In the genomic region with DNA sequence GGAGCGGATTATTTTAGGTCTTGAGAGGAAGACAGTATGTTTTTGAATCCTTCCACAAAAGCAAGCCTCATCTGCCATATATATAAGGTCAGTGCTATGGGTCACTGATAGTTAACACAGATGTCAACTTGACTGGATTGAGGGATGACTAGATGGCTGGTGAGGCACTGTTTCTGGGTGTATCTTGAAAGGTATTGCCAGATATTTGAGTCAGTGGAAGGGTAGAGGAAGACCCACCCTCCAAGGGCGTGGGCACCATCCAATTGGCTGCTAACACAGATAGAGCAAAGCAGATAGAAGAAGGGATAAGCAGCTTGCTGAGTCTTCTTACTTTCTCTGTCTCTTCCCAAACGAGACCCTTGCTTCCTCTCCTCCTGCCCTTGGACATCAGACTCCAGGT, we compare ENCODE assay signal across 20 cellular contexts.
DNase-seq lines count a peak whose midpoint lies in the region; ATAC-seq, FAIRE-seq and TF ChIP-seq lines count a peak whose summit lies in the region.
"Had no signal": no experiment of that assay in that cellular context is flagged by ENCODE, and none has a peak within 500 bp of the region (broad histone marks: within the 10 kb centered on the region; RNA-seq: fewer than 3 reads in every experiment).

No MANE protein-coding gene starts in this region.

- H3K27ac ChIP-seq in K562 (ENCODE audit: extremely low read depth, low read depth, low read length) (no peak overlapping the region), smooth muscle cell (ENCODE audit: low read depth) (no peak overlapping the region)

- POLR2A ChIA-PET in K562 (lab: Yijun Ruan, JAX): interaction anchor here (1.4 to 1.5 kb wide), 2 partner anchors 9 to 185 kb away, joined by 4 to 8 read pairs; a partner anchor contains a TSS

- H3K9ac ChIP-seq in K562 (ENCODE audit: insufficient read depth in 1 of 2, low read depth in 2 of 2, low read length in 2 of 2) (no peak overlapping the region), smooth muscle cell (ENCODE audit: low read depth) (no peak overlapping the region)

- CTCF ChIA-PET in K562 (lab: Yijun Ruan, JAX; ENCODE audit: low intra/inter-chr PET ratio): no interaction called here

- ATAC-seq in K562: peak; percentile 71

- H3K4me3 ChIP-seq in K562 (no peak overlapping the region), epithelial cell of esophagus (ENCODE audit: low read length) (no peak overlapping the region), smooth muscle cell (no peak overlapping the region)

- peaks cover 0 to 9% of the 10 kb centered on the region in 2 experiments; a peak in 3 of 5 replicates for H3K4me1 ChIP-seq in K562 (replicated peaks in 1 of 2; ENCODE audit: control insufficient read depth in 2 of 2, insufficient read depth in 2 of 2, low read length in 2 of 2)
- H3K4me1 ChIP-seq in smooth muscle cell (ENCODE audit: low read depth): no peaks in the 10 kb centered on the region
- H3K4me1 ChIP-seq: BE2C, Caco-2 had no signal

- no peaks in the 10 kb centered on the region for H4K20me1 ChIP-seq in K562 (replicated peaks; ENCODE audit: control insufficient read depth, insufficient read depth, low read length)
- H4K20me1 ChIP-seq in smooth muscle cell (ENCODE audit: low read depth): no peaks in the 10 kb centered on the region

- TF ChIP-seq CTCF in K562 (IDR thresholded peaks at IDR 0.05 in 2 of 3, conservative IDR thresholded peaks at IDR 0.05 in 1 of 3; ENCODE audit: insufficient read depth in 2 of 3, low read depth in 1 of 3, low read length in 3 of 3) (no peak), epithelial cell of esophagus (IDR thresholded peaks at IDR 0.05; ENCODE audit: insufficient read depth, low read depth, low read length, missing control alignments) (no peak), GM20000 (IDR thresholded peaks at IDR 0.05; ENCODE audit: extremely low read depth, missing control alignments) (no peak), smooth muscle cell (IDR thresholded peaks at IDR 0.05; ENCODE audit: borderline replicate concordance, insufficient read depth, poor library complexity, severe bottlenecking) (no peak)

- FAIRE-seq in K562 (lab: Jason Lieb, UNC): no peak
- FAIRE-seq: A204.1, D721Med, G401.6, GM12892, GM18507, HTR-8/SVneo had no signal

- H3K27me3 ChIP-seq in K562 (ENCODE audit: control insufficient read depth in 2 of 2, insufficient read depth in 2 of 2, low read length in 2 of 2): no peaks in the 10 kb centered on the region
- no peaks in the 10 kb centered on the region for H3K27me3 ChIP-seq in smooth muscle cell (ENCODE audit: low read depth)
- H3K27me3 ChIP-seq: BE2C had no signal

- H3K36me3 ChIP-seq in K562 (ENCODE audit: control insufficient read depth, insufficient read depth, low read length) (no peaks in the 10 kb centered on the region), smooth muscle cell (ENCODE audit: low read depth) (no peaks in the 10 kb centered on the region)
- H3K36me3 ChIP-seq: BE2C had no signal

- no peak for DNase-seq in K562 (ENCODE audit: extremely low read depth in 1 of 4, low spot score in 3 of 4)
- peak; percentile 29 for DNase-seq in epithelial cell of esophagus (ENCODE audit: low read depth)
- DNase-seq in islet precursor cell: peak; percentile 35
- no peak for DNase-seq in GM20000 (ENCODE audit: low spot score)
- DNase-seq in smooth muscle cell (lab: John Stamatoyannopoulos, UW; ENCODE audit: unreplicated experiment): no peak
- no peak for DNase-seq in NCI-H2171 treated with DMSO at 0.1 percent for 48 hours (lab: John Stamatoyannopoulos, UW)
- DNase-seq: ACHN; BE2C; C1 segment of cervical spinal cord; Caco-2; CD4-positive, CD25-positive, alpha-beta regulatory T cell; GOT3; H9; IMR-90 had no signal

- peak overlapping the region; percentile 67 for H2AFZ ChIP-seq in K562 (ENCODE audit: low read depth, low read length)
- no peak overlapping the region for H2AFZ ChIP-seq in smooth muscle cell (ENCODE audit: low read depth)

- TF ChIP-seq RAD21 in K562 (CRISPR knock-in tag; conservative IDR thresholded peaks at IDR 0.05 in 1 of 2, IDR thresholded peaks at IDR 0.05 in 1 of 2): no peak

- H3F3A ChIP-seq in smooth muscle cell (ENCODE audit: low read depth): no peaks in the 10 kb centered on the region

- no TSS peak for BruUV-seq in K562 (replicated peaks; lab: Mats Ljungman, UMichigan)

- H3K4me2 ChIP-seq in K562 (ENCODE audit: insufficient read depth, low read length) (no peak overlapping the region), smooth muscle cell (no peak overlapping the region)

- no peaks in the 10 kb centered on the region for H3K79me2 ChIP-seq in K562 (ENCODE audit: control insufficient read depth, insufficient read depth, low read length)
- no peaks in the 10 kb centered on the region for H3K79me2 ChIP-seq in smooth muscle cell (ENCODE audit: low read depth)

- WGBS in K562 (ENCODE audit: insufficient coverage, low coverage, missing lambda C conversion rate): 37% methylated on average over 3 of the region's 3 CpGs
- WGBS in smooth muscle cell (ENCODE audit: low lambda C conversion rate): 98% methylated on average over 3 of the region's 3 CpGs

- no peaks in the 10 kb centered on the region for H3K9me1 ChIP-seq in K562 (ENCODE audit: control insufficient read depth, insufficient read depth, low read length)

- no peak for TF ChIP-seq POLR2A in K562 (conservative IDR thresholded peaks at IDR 0.05)

- TF ChIP-seq EP300 in K562 (IDR thresholded peaks at IDR 0.05; ENCODE audit: low read length): no peak

- in situ Hi-C loops in K562 (cut with MboI): no loop called here

- H3K9me3 ChIP-seq in K562 (replicated peaks; ENCODE audit: control insufficient read depth, insufficient read depth, low read depth, low read length) (no peaks in the 10 kb centered on the region), smooth muscle cell (replicated peaks; ENCODE audit: low read depth) (no peaks in the 10 kb centered on the region)
- H3K9me3 ChIP-seq: BE2C, Caco-2 had no signal

- intact Hi-C loops in K562 (cut with micrococcal nuclease): no loop called here

TF ChIP-seq in K562, 482 proteins besides CTCF, POLR2A, EP300 and RAD21:
- TF ChIP-seq SUPT5H (IDR thresholded peaks at IDR 0.05) (no peak), EHMT2 (IDR thresholded peaks at IDR 0.05) (peak; percentile 37; the same call in 1 of the 2 replicates)
- TF ChIP-seq, protein P1, sequence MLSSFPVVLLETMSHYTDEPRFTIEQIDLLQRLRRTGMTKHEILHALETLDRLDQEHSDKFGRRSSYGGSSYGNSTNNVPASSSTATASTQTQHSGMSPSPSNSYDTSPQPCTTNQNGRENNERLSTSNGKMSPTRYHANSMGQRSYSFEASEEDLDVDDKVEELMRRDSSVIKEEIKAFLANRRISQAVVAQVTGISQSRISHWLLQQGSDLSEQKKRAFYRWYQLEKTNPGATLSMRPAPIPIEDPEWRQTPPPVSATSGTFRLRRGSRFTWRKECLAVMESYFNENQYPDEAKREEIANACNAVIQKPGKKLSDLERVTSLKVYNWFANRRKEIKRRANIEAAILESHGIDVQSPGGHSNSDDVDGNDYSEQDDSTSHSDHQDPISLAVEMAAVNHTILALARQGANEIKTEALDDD (IDR thresholded peaks at IDR 0.05): peak; percentile 56; the same call in 1 of the 2 replicates
TF ChIP-seq in K562: peak in this region for 2.

Comparison
In these comparisons a context has a peak if more than half of its experiments do, and no peak if none do; other contexts are left out.
1. DNase-seq: peak in epithelial cell of esophagus (single experiment) and islet precursor cell (single experiment); none in K562 (0 of 4), GM20000 (single experiment), smooth muscle cell (single experiment) and NCI-H2171 treated with DMSO at 0.1 percent for 48 hours (single experiment).